1 cellular context compared by ENCODE assay signal in genomic region chr5:6712582-6713273, GRCh38.
A peak's percentile ranks its signal among the peaks of the same experiment; 100 is the strongest.
TF ChIP-seq lines count a peak whose summit lies in the region.

No MANE protein-coding gene starts in this region.

TF ChIP-seq in A549, 52 proteins besides CTCF, POLR2A, EP300 and RAD21 (continued from another document):
- TF ChIP-seq BCL3 (IDR thresholded peaks at IDR 0.05) (peak; percentile 76; the same call in 2 of the 3 replicates), HDAC2 (IDR thresholded peaks at IDR 0.05) (no peak)
